Comparison of ENCODE assay signal across 18 cellular contexts in genomic region chr5:67045816-67046740, GRCh38.
DNase-seq lines count a peak whose midpoint lies in the region; ATAC-seq and TF ChIP-seq lines count a peak whose summit lies in the region.
"Had no signal": no experiment of that assay in that cellular context is flagged by ENCODE, and none has a peak within 500 bp of the region (broad histone marks: within the 10 kb centered on the region; RNA-seq: fewer than 3 reads in every experiment).

No MANE protein-coding gene starts in this region.

- no peak overlapping the region for H3K4me3 Mint-ChIP-seq in activated CD4-positive, alpha-beta T cell treated with anti-CD3 and anti-CD28 coated beads, Interleukin-2, amount 10 ng/mL, durations not matched to agents 24 days and 14 days
- no peak overlapping the region for H3K4me3 Mint-ChIP-seq in mesothelial cell of epicardium
- no peak overlapping the region for H3K4me3 Mint-ChIP-seq in activated CD4-positive, alpha-beta T cell treated with anti-CD3 and anti-CD28 coated beads for 36 hours
- H3K4me3 Mint-ChIP-seq: CD14-positive monocyte had no signal

- intact Hi-C loops in activated CD4-positive, alpha-beta T cell treated with anti-CD3 and anti-CD28 coated beads, Interleukin-2, amount 10 ng/mL, durations not matched to agents 24 days and 14 days (cut with micrococcal nuclease): no loop called here
- intact Hi-C loops in activated CD4-positive, alpha-beta T cell treated with anti-CD3 and anti-CD28 coated beads for 36 hours (cut with DNase I, micrococcal nuclease): no loop called here

- no peaks in the 10 kb centered on the region for H3K27me3 Mint-ChIP-seq in activated CD4-positive, alpha-beta T cell treated with anti-CD3 and anti-CD28 coated beads, Interleukin-2, amount 10 ng/mL, durations not matched to agents 24 days and 14 days
- no peaks in the 10 kb centered on the region for H3K27me3 Mint-ChIP-seq in mesothelial cell of epicardium (ENCODE audit: low read depth)
- H3K27me3 Mint-ChIP-seq in activated CD4-positive, alpha-beta T cell treated with anti-CD3 and anti-CD28 coated beads for 36 hours: no peaks in the 10 kb centered on the region

- DNase-seq in activated CD4-positive, alpha-beta T cell treated with anti-CD3 and anti-CD28 coated beads, Interleukin-2, amount 10 ng/mL, durations not matched to agents 24 days and 14 days: peak; percentile 41
- no peak for DNase-seq in activated CD4-positive, alpha-beta T cell treated with anti-CD3 and anti-CD28 coated beads for 4 hours
- DNase-seq in NCI-H1048 (lab: John Stamatoyannopoulos, UW) (peak; percentile 21), epithelial cell of prostate (ENCODE audit: low read depth, low spot score) (no peak), mesothelial cell of epicardium (ENCODE audit: low spot score in 2 of 2, unreplicated experiment in 2 of 2) (no peak), pons (ENCODE audit: low spot score) (no peak)
- no peak for DNase-seq in activated CD4-positive, alpha-beta T cell treated with anti-CD3 and anti-CD28 coated beads for 36 hours
- DNase-seq: 8988T, GDM1, GM23248, NCI-H1417, NCI-H187, NCI-H2107, NCI-H510A treated with DMSO at 0.1 percent for 48 hours, NCI-H774, SHP77 treated with DMSO at 0.1 percent for 48 hours had no signal

- CTCF ChIA-PET in activated CD4-positive, alpha-beta T cell treated with anti-CD3 and anti-CD28 coated beads for 36 hours (lab: Charles Lee): interaction anchor here (0.9 to 1.1 kb wide), 2 partner anchors 58 to 1171 kb away, joined by 3 to 5 read pairs; no protein-coding TSS in a partner anchor

- H3K27ac Mint-ChIP-seq in activated CD4-positive, alpha-beta T cell treated with anti-CD3 and anti-CD28 coated beads, Interleukin-2, amount 10 ng/mL, durations not matched to agents 24 days and 14 days: no peak overlapping the region
- H3K27ac Mint-ChIP-seq in mesothelial cell of epicardium: peak overlapping the region; percentile 66
- H3K27ac Mint-ChIP-seq in activated CD4-positive, alpha-beta T cell treated with anti-CD3 and anti-CD28 coated beads for 36 hours: no peak overlapping the region

- POLR2A ChIA-PET in activated CD4-positive, alpha-beta T cell treated with anti-CD3 and anti-CD28 coated beads for 36 hours (lab: Charles Lee): no interaction called here

- TF ChIP-seq CTCF in mesothelial cell of epicardium (IDR thresholded peaks at IDR 0.05; ENCODE audit: unreplicated experiment): no peak

- peaks cover 13% of the 10 kb centered on the region for H3K4me1 Mint-ChIP-seq in activated CD4-positive, alpha-beta T cell treated with anti-CD3 and anti-CD28 coated beads, Interleukin-2, amount 10 ng/mL, durations not matched to agents 24 days and 14 days
- peaks cover 35% of the 10 kb centered on the region for H3K4me1 Mint-ChIP-seq in mesothelial cell of epicardium
- H3K4me1 Mint-ChIP-seq in activated CD4-positive, alpha-beta T cell treated with anti-CD3 and anti-CD28 coated beads for 36 hours: peaks cover 24% of the 10 kb centered on the region

- peaks cover 5% of the 10 kb centered on the region for H3K9me3 Mint-ChIP-seq in activated CD4-positive, alpha-beta T cell treated with anti-CD3 and anti-CD28 coated beads, Interleukin-2, amount 10 ng/mL, durations not matched to agents 24 days and 14 days
- peaks cover 3% of the 10 kb centered on the region for H3K9me3 Mint-ChIP-seq in mesothelial cell of epicardium
- no peaks in the 10 kb centered on the region for H3K9me3 Mint-ChIP-seq in activated CD4-positive, alpha-beta T cell treated with anti-CD3 and anti-CD28 coated beads for 36 hours (ENCODE audit: low read depth)
- H3K9me3 Mint-ChIP-seq: CD14-positive monocyte had no signal

- peak overlapping the region; percentile 9 for H3K27ac ChIP-seq in epithelial cell of prostate
- H3K27ac ChIP-seq: GM23248 had no signal

- H3K36me3 Mint-ChIP-seq in activated CD4-positive, alpha-beta T cell treated with anti-CD3 and anti-CD28 coated beads, Interleukin-2, amount 10 ng/mL, durations not matched to agents 24 days and 14 days (ENCODE audit: low read depth): peaks cover 4% of the 10 kb centered on the region
- peaks cover 5% of the 10 kb centered on the region for H3K36me3 Mint-ChIP-seq in mesothelial cell of epicardium
- H3K36me3 Mint-ChIP-seq in activated CD4-positive, alpha-beta T cell treated with anti-CD3 and anti-CD28 coated beads for 36 hours (ENCODE audit: low read depth): peaks cover 2% of the 10 kb centered on the region
- H3K36me3 Mint-ChIP-seq: CD14-positive monocyte had no signal

- no peak for ATAC-seq in HG02852 (IDR thresholded peaks at IDR 0.05; ENCODE audit: unreplicated experiment)
- no peak for ATAC-seq in activated CD4-positive, alpha-beta T cell treated with anti-CD3 and anti-CD28 coated beads for 36 hours

Comparison
In these comparisons a context has a peak if more than half of its experiments do, and no peak if none do; other contexts are left out.
1. DNase-seq: peak in activated CD4-positive, alpha-beta T cell treated with anti-CD3 and anti-CD28 coated beads, Interleukin-2, amount 10 ng/mL, durations not matched to agents 24 days and 14 days (single experiment) and NCI-H1048 (single experiment); none in activated CD4-positive, alpha-beta T cell treated with anti-CD3 and anti-CD28 coated beads for 4 hours (0 of 2), epithelial cell of prostate (single experiment), mesothelial cell of epicardium (0 of 2), activated CD4-positive, alpha-beta T cell treated with anti-CD3 and anti-CD28 coated beads for 36 hours (single experiment) and pons (single experiment).